In genomic region chr6:140540743-140541142, GRCh38 we compare ENCODE assay signal across 13 cellular contexts.
A peak's percentile ranks its signal among the peaks of the same experiment; 100 is the strongest.
DNase-seq lines count a peak whose midpoint lies in the region; ATAC-seq, FAIRE-seq and TF ChIP-seq lines count a peak whose summit lies in the region.
"Had no signal": no experiment of that assay in that cellular context is flagged by ENCODE, and none has a peak within 500 bp of the region (broad histone marks: within the 10 kb centered on the region; RNA-seq: fewer than 3 reads in every experiment).

No MANE protein-coding gene starts in this region.

- H3K9me3 ChIP-seq in GM23248 (ENCODE audit: low read depth) (no peaks in the 10 kb centered on the region), SJSA1 (replicated peaks) (no peaks in the 10 kb centered on the region; the same call in 1 of the 2 replicates), keratinocyte (ENCODE audit: control insufficient read depth, low read depth, low read length) (no peaks in the 10 kb centered on the region), lower lobe of right lung (no peaks in the 10 kb centered on the region)

- no peak overlapping the region for H3K27ac ChIP-seq in GM23248
- peak overlapping the region; percentile 70 for H3K27ac ChIP-seq in SJSA1
- no peak overlapping the region for H3K27ac ChIP-seq in keratinocyte (ENCODE audit: control insufficient read depth, insufficient read depth, low read length)
- no peak overlapping the region for H3K27ac ChIP-seq in lower lobe of right lung

- intact Hi-C loops in lower lobe of right lung (cut with DNase I), result no loop called here

- H3K79me2 ChIP-seq in GM23248 (ENCODE audit: insufficient read depth), result no peaks in the 10 kb centered on the region
- no peaks in the 10 kb centered on the region for H3K79me2 ChIP-seq in keratinocyte (ENCODE audit: control insufficient read depth, insufficient read depth, low read length)

- dilution Hi-C loops in keratinocyte (cut with MboI; ENCODE audit: extremely low pct_ligation_motif_present, low sequenced_read_pairs), result no loop called here

- no peak for ATAC-seq in lower lobe of right lung

- no peak overlapping the region for H3K9ac ChIP-seq in GM23248
- H3K9ac ChIP-seq in keratinocyte (ENCODE audit: control insufficient read depth, extremely low read depth, insufficient read depth, low read length), result no peak overlapping the region

- FAIRE-seq in keratinocyte (lab: Jason Lieb, UNC), result no peak

- peak overlapping the region; percentile 11; the same call in 1 of the 2 replicates for H2AFZ ChIP-seq in GM23248
- H2AFZ ChIP-seq in keratinocyte (ENCODE audit: control insufficient read depth, low read length), result peak overlapping the region; percentile 10

- H3K4me1 ChIP-seq in GM23248 (ENCODE audit: insufficient read depth), result peaks cover 42% of the 10 kb centered on the region
- peaks cover 56% of the 10 kb centered on the region for H3K4me1 ChIP-seq in SJSA1 (replicated peaks)
- peaks cover 22% of the 10 kb centered on the region for H3K4me1 ChIP-seq in keratinocyte (ENCODE audit: control insufficient read depth, extremely low read depth, insufficient read depth, low read length)
- H3K4me1 ChIP-seq in lower lobe of right lung, result no peaks in the 10 kb centered on the region

- H3K4me2 ChIP-seq in GM23248 (ENCODE audit: unreplicated experiment) (no peak overlapping the region), keratinocyte (ENCODE audit: control insufficient read depth, extremely low read depth, insufficient read depth, low read depth, low read length) (no peak overlapping the region)

- H3K27me3 ChIP-seq in GM23248 (replicated peaks; ENCODE audit: insufficient read depth) (no peaks in the 10 kb centered on the region), SJSA1 (replicated peaks) (no peaks in the 10 kb centered on the region), keratinocyte (ENCODE audit: control insufficient read depth, extremely low read depth, insufficient read depth, low read length) (no peaks in the 10 kb centered on the region), lower lobe of right lung (ENCODE audit: low read depth) (no peaks in the 10 kb centered on the region)

- DNase-seq in CD1c-positive myeloid dendritic cell (ENCODE audit: extremely low spot score) (peak; percentile 29), GM23248 (no peak), SJSA1 (ENCODE audit: low read depth in 1 of 2, low spot score in 2 of 2) (no peak), keratinocyte (ENCODE audit: low read depth, low spot score) (no peak), ACHN (no peak), lower lobe of right lung (no peak), GF-D8 (lab: John Stamatoyannopoulos, UW) (no peak)
- DNase-seq in stimulated activated naive CD4-positive, alpha-beta T cell treated with Interleukin-2 at 50 U/mL for 16 hours (lab: John Stamatoyannopoulos, UW), result no peak
- DNase-seq: CD4-positive, alpha-beta memory T cell; Karpas-422; NCI-H187 treated with DMSO at 0.1 percent for 48 hours; NCI-H446 treated with DMSO at 0.1 percent for 48 hours; SIG-M5 had no signal

- 92 to 97% methylated on average over 1 of the region's 1 CpG for WGBS in GM23248 (ENCODE audit: low coverage in 1 of 2, low lambda C conversion rate in 2 of 2, missing lambda C conversion rate in 2 of 2), 2 experiments

- no peak overlapping the region for H3K4me3 ChIP-seq in GM23248
- no peak overlapping the region for H3K4me3 ChIP-seq in SJSA1
- no peak overlapping the region for H3K4me3 ChIP-seq in keratinocyte (ENCODE audit: control insufficient read depth in 2 of 3, extremely low read depth in 1 of 3, insufficient read depth in 2 of 3, low read depth in 1 of 3, low read length in 3 of 3)
- no peak overlapping the region for H3K4me3 ChIP-seq in lower lobe of right lung

- in situ Hi-C loops in GM23248 (cut with MboI) (no loop called here), ACHN (cut with HindIII; ENCODE audit: low pct_ligation_motif_present, low pct_unique_long_range_greater_than_20kb, low sequenced_read_pairs) (no loop called here)

- H3F3A ChIP-seq in GM23248 (ENCODE audit: insufficient read depth), result peaks cover 42% of the 10 kb centered on the region

- TF ChIP-seq CTCF in keratinocyte (optimal IDR thresholded peaks at IDR 0.05 in 1 of 3, IDR thresholded peaks at IDR 0.05 in 1 of 3, conservative IDR thresholded peaks at IDR 0.05 in 1 of 3; ENCODE audit: extremely low read depth in 1 of 3, insufficient read depth in 2 of 3, low read length in 3 of 3) (no peak), lower lobe of right lung (IDR thresholded peaks at IDR 0.05) (no peak)

- H3K36me3 ChIP-seq in GM23248 (ENCODE audit: low read depth) (peaks cover 4% of the 10 kb centered on the region; the same call in 1 of the 2 replicates), SJSA1 (peaks cover 10% of the 10 kb centered on the region), keratinocyte (ENCODE audit: control insufficient read depth in 2 of 2, extremely low read depth in 1 of 2, insufficient read depth in 2 of 2, low read length in 2 of 2) (no peaks in the 10 kb centered on the region), lower lobe of right lung (no peaks in the 10 kb centered on the region)

- H3K9me2 ChIP-seq in GM23248 (ENCODE audit: insufficient read depth), result no peaks in the 10 kb centered on the region

- no peaks in the 10 kb centered on the region for H3K9me1 ChIP-seq in keratinocyte (ENCODE audit: control insufficient read depth, extremely low read depth, insufficient read depth, low read length)

- H4K20me1 ChIP-seq in GM23248 (ENCODE audit: insufficient read depth) (no peaks in the 10 kb centered on the region), keratinocyte (ENCODE audit: control insufficient read depth, extremely low read depth, insufficient read depth, low read length) (no peaks in the 10 kb centered on the region)
